Comparison of ENCODE assay signal across 8 cellular contexts in genomic region chr1:86706018-86706417, GRCh38. TPM values are rescaled to one million over a fixed set of nuclear protein-coding genes. Genes with fewer than 3 reads are reported as not detected.
A peak's percentile ranks its signal among the peaks of the same experiment; 100 is the strongest.
DNase-seq lines count a peak whose midpoint lies in the region; ATAC-seq and TF ChIP-seq lines count a peak whose summit lies in the region.

No MANE protein-coding gene starts in this region.

- ATAC-seq in left ventricle myocardium superior = no peak
- no peak for ATAC-seq in HG02970 (IDR thresholded peaks at IDR 0.05; ENCODE audit: low FRiP score, unreplicated experiment)
- ATAC-seq in GM19463 (IDR thresholded peaks at IDR 0.05; ENCODE audit: unreplicated experiment) = no peak

- H3K9me3 ChIP-seq in cardiac muscle cell (ENCODE audit: low read depth) (no peaks in the 10 kb centered on the region), uterus (no peaks in the 10 kb centered on the region)

- TF ChIP-seq POLR2A in uterus (IDR thresholded peaks at IDR 0.05) = no peak

- H3K4me1 ChIP-seq in cardiac muscle cell (ENCODE audit: low read depth) (peaks cover 28% of the 10 kb centered on the region), uterus (peaks cover 0 to 23% of the 10 kb centered on the region in 2 donors)

- TF ChIP-seq CTCF in cardiac muscle cell (IDR thresholded peaks at IDR 0.05; ENCODE audit: low read depth, low read length) (no peak), uterus (IDR thresholded peaks at IDR 0.05) (no peak)

- H3K27ac ChIP-seq in cardiac muscle cell = peak overlapping the region; percentile 94
- peak overlapping the region; percentile 90 to 98 for H3K27ac ChIP-seq in uterus

- H3K36me3 ChIP-seq in cardiac muscle cell (no peaks in the 10 kb centered on the region), uterus (no peaks in the 10 kb centered on the region)

- no peak for DNase-seq in cardiac muscle cell (ENCODE audit: low read depth in 1 of 2, low spot score in 1 of 2)
- no peak for DNase-seq in left ventricle myocardium superior
- DNase-seq in astrocyte of the hippocampus (ENCODE audit: low read depth, low spot score) = peak; percentile 11
- DNase-seq in medulla oblongata (ENCODE audit: extremely low spot score) = peak; percentile 20
- no peak for DNase-seq in uterus
- DNase-seq in NCI-H510A (lab: John Stamatoyannopoulos, UW) = no peak

- H3K27me3 ChIP-seq in cardiac muscle cell (no peaks in the 10 kb centered on the region), uterus (no peaks in the 10 kb centered on the region)

- H3K4me3 ChIP-seq in cardiac muscle cell (peak overlapping the region; percentile 72), uterus (peak overlapping the region; percentile 69 to 86)

- intact Hi-C loops in left ventricle myocardium superior (cut with micrococcal nuclease) (no loop called here), uterus (cut with DNase I; ENCODE audit: low total_unique reads) (no loop called here)

RNA-seq across cellular contexts. Expression of gene SH3GLB1, which starts 1.6 kb away (rescaled TPM):
- 35.7 and 41.5 TPM in 2 replicates for total RNA-seq in cardiac muscle cell
- polyA plus RNA-seq in cardiac muscle cell = 57.4 and 62.6 TPM in 2 replicates
- total RNA-seq in left ventricle myocardium superior = 122 TPM
- 10 to 100 TPM; 38.8 to 94.7 (median 51.7) TPM for total RNA-seq in uterus

Comparison
In these comparisons a context has a peak if more than half of its experiments do, and no peak if none do; other contexts are left out.
1. DNase-seq: peak in astrocyte of the hippocampus (single experiment) and medulla oblongata (single experiment); none in cardiac muscle cell (0 of 2), left ventricle myocardium superior (single experiment), uterus (0 of 2) and NCI-H510A (single experiment).